ENCODE assay signal across 1 cellular context in genomic region chr5:52834320-52834719, GRCh38.
TF ChIP-seq lines count a peak whose summit lies in the region.

No MANE protein-coding gene starts in this region.

TF ChIP-seq in IMR-90, 13 proteins besides CTCF, POLR2A, EP300 and RAD21 (continued from another document):
- no peak for TF ChIP-seq FOS (IDR thresholded peaks at IDR 0.05; ENCODE audit: low read depth, low read length)
- TF ChIP-seq RCOR1 (IDR thresholded peaks at IDR 0.05; ENCODE audit: insufficient replicate concordance, low read length) = no peak
- no peak for TF ChIP-seq CHD1 (IDR thresholded peaks at IDR 0.05; ENCODE audit: low read depth, low read length)
